11 cellular contexts compared by ENCODE assay signal in the genomic region with DNA sequence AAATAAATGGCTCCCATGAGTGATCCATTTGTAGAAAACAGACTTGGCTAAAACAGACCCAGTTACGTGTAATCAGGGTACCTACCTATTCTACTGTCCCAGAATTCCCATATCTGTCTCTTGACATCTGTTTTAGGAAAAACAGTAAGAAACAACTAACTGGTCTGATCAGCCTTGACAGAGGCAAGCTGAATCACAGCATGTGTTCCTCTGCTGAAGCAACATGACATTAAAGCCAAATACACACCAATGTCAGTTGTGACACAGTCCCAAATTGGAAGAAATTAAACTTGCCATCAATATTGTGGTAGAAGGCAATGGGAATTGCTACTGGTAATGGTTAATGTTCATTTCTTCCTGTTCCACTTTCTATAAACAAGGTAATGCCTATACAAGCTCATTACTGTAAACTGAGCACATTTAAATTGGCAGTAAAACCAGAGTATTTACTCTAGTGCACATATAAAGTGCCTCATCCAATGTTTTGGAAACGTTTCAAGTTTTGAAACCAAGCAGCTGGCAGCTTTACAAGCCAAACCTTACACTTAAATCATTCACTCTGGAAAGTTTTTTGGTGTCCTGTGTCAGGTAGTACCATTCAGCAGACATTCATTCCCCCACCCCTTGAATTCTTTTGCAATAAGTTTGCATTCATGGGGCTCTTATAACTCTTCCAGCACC. TPM values are rescaled to one million over a fixed set of nuclear protein-coding genes. Genes with fewer than 3 reads are reported as not detected.
DNase-seq lines count a peak whose midpoint lies in the region; ATAC-seq, FAIRE-seq and TF ChIP-seq lines count a peak whose summit lies in the region.
"Had no signal": no experiment of that assay in that cellular context is flagged by ENCODE, and none has a peak within 500 bp of the region (broad histone marks: within the 10 kb centered on the region; RNA-seq: fewer than 3 reads in every experiment).

No MANE protein-coding gene starts in this region.

- no peaks in the 10 kb centered on the region for H3K9me1 ChIP-seq in K562 (ENCODE audit: control insufficient read depth, insufficient read depth, low read length)

- peak; percentile 63 for DNase-seq in DMS153 (lab: John Stamatoyannopoulos, UW)
- peak; percentile 46 for DNase-seq in NCI-H2029 treated with DMSO at 0.1 percent for 48 hours (lab: John Stamatoyannopoulos, UW)
- no peak for DNase-seq in K562 (ENCODE audit: extremely low read depth in 1 of 4, low spot score in 3 of 4)
- DNase-seq in left colon = peak in 1 of 2 donors; percentile 20
- no peak for DNase-seq in activated CD4-positive, CD25-positive, alpha-beta regulatory T cell treated with anti-CD3 and anti-CD28 coated beads, Interleukin-2, amount 50 U/mL, for 72 hours

- H3K4me2 ChIP-seq in K562 (ENCODE audit: insufficient read depth, low read length) = peak overlapping the region; percentile 7; the same call in 1 of the 2 replicates

- no peaks in the 10 kb centered on the region for H3K27me3 ChIP-seq in K562 (ENCODE audit: control insufficient read depth in 2 of 2, insufficient read depth in 2 of 2, low read length in 2 of 2)
- H3K27me3 ChIP-seq: cardiac muscle cell had no signal

- CTCF ChIA-PET in K562 (lab: Yijun Ruan, JAX; ENCODE audit: low intra/inter-chr PET ratio) = no interaction called here

- in situ Hi-C loops in K562 (cut with MboI) = no loop called here

- 0% methylated on average over 2 of the region's 2 CpGs for WGBS in K562 (ENCODE audit: insufficient coverage, low coverage, missing lambda C conversion rate)

- TF ChIP-seq POLR2A in K562 (conservative IDR thresholded peaks at IDR 0.05) = no peak

- H3K27ac ChIP-seq in K562 (ENCODE audit: extremely low read depth, low read depth, low read length) = peak overlapping the region; percentile 41; the same call in 2 of the 3 replicates
- H3K27ac ChIP-seq: C4-2B, cardiac muscle cell had no signal

- intact Hi-C loops in K562 (cut with micrococcal nuclease) = no loop called here
- intact Hi-C loops in left colon (cut with DNase I, micrococcal nuclease) = no loop called here

- TF ChIP-seq CTCF in K562 (IDR thresholded peaks at IDR 0.05 in 2 of 3, conservative IDR thresholded peaks at IDR 0.05 in 1 of 3; ENCODE audit: insufficient read depth in 2 of 3, low read depth in 1 of 3, low read length in 3 of 3) = no peak

- H3K79me2 ChIP-seq in K562 (ENCODE audit: control insufficient read depth, insufficient read depth, low read length) = peaks cover 100% of the 10 kb centered on the region

- TF ChIP-seq EP300 in K562 (IDR thresholded peaks at IDR 0.05; ENCODE audit: low read length) = no peak

- H3K9ac ChIP-seq in K562 (ENCODE audit: insufficient read depth in 1 of 2, low read depth in 2 of 2, low read length in 2 of 2) = 0 out of 4 replicates have a peak overlapping the region, but pooled peaks of 1 of the 2 experiments have one; percentile 16

- H4K20me1 ChIP-seq in K562 (replicated peaks; ENCODE audit: control insufficient read depth, insufficient read depth, low read length) = 0 out of 2 replicates have a peak, but pooled peaks cover 4% of the 10 kb centered on the region

- POLR2A ChIA-PET in K562 (lab: Yijun Ruan, JAX) = interaction anchor here (0.6 to 2.0 kb wide), 3 partner anchors 17 to 32 kb away, joined by 3 to 6 read pairs (median 4); no protein-coding TSS in a partner anchor

- H2AFZ ChIP-seq in K562 (ENCODE audit: low read depth, low read length) = no peak overlapping the region

- no peak for FAIRE-seq in K562 (lab: Jason Lieb, UNC)
- FAIRE-seq: HTR-8/SVneo had no signal

- no peak overlapping the region for H3K4me3 ChIP-seq in K562
- H3K4me3 ChIP-seq: cardiac muscle cell had no signal

- no peak for TF ChIP-seq RAD21 in K562 (CRISPR knock-in tag; conservative IDR thresholded peaks at IDR 0.05 in 1 of 2, IDR thresholded peaks at IDR 0.05 in 1 of 2)

- peaks cover 0 to 50% of the 10 kb centered on the region in 2 experiments; a peak in 4 of 5 replicates for H3K4me1 ChIP-seq in K562 (replicated peaks in 1 of 2; ENCODE audit: control insufficient read depth in 2 of 2, insufficient read depth in 2 of 2, low read length in 2 of 2)

- ATAC-seq in K562 = peak; percentile 33
- peak; percentile 82 for ATAC-seq in left colon
- ATAC-seq in GM21360 (IDR thresholded peaks at IDR 0.05; ENCODE audit: unreplicated experiment) = no peak
- no peak for ATAC-seq in GM19351 (IDR thresholded peaks at IDR 0.05; ENCODE audit: unreplicated experiment)
- no peak for ATAC-seq in GM21515 (IDR thresholded peaks at IDR 0.05; ENCODE audit: unreplicated experiment)

- no peaks in the 10 kb centered on the region for H3K9me3 ChIP-seq in K562 (replicated peaks; ENCODE audit: control insufficient read depth, insufficient read depth, low read depth, low read length)

- no TSS peak for BruUV-seq in K562 (replicated peaks; lab: Mats Ljungman, UMichigan)

- peaks cover 28% of the 10 kb centered on the region; the same call in 2 of the 3 replicates for H3K36me3 ChIP-seq in K562 (ENCODE audit: control insufficient read depth, insufficient read depth, low read length)
- H3K36me3 ChIP-seq: cardiac muscle cell had no signal

TF ChIP-seq in K562, 482 proteins besides CTCF, POLR2A, EP300 and RAD21:
- TF ChIP-seq NBN (IDR thresholded peaks at IDR 0.05; ENCODE audit: low read depth) = no peak
- TF ChIP-seq, protein P1, sequence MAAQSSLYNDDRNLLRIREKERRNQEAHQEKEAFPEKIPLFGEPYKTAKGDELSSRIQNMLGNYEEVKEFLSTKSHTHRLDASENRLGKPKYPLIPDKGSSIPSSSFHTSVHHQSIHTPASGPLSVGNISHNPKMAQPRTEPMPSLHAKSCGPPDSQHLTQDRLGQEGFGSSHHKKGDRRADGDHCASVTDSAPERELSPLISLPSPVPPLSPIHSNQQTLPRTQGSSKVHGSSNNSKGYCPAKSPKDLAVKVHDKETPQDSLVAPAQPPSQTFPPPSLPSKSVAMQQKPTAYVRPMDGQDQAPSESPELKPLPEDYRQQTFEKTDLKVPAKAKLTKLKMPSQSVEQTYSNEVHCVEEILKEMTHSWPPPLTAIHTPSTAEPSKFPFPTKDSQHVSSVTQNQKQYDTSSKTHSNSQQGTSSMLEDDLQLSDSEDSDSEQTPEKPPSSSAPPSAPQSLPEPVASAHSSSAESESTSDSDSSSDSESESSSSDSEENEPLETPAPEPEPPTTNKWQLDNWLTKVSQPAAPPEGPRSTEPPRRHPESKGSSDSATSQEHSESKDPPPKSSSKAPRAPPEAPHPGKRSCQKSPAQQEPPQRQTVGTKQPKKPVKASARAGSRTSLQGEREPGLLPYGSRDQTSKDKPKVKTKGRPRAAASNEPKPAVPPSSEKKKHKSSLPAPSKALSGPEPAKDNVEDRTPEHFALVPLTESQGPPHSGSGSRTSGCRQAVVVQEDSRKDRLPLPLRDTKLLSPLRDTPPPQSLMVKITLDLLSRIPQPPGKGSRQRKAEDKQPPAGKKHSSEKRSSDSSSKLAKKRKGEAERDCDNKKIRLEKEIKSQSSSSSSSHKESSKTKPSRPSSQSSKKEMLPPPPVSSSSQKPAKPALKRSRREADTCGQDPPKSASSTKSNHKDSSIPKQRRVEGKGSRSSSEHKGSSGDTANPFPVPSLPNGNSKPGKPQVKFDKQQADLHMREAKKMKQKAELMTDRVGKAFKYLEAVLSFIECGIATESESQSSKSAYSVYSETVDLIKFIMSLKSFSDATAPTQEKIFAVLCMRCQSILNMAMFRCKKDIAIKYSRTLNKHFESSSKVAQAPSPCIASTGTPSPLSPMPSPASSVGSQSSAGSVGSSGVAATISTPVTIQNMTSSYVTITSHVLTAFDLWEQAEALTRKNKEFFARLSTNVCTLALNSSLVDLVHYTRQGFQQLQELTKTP (IDR thresholded peaks at IDR 0.05; ENCODE audit: low read depth in 1 of 2, partially characterized antibody in 2 of 2) = no peak
- no peak for TF ChIP-seq RFX1 (IDR thresholded peaks at IDR 0.05)
- TF ChIP-seq RBM15 (IDR thresholded peaks at IDR 0.05; ENCODE audit: insufficient read depth, low read length) = no peak
- TF ChIP-seq SIRT6 (IDR thresholded peaks at IDR 0.05; ENCODE audit: low read depth, low read length) = no peak
- TF ChIP-seq CHCHD3 (CRISPR knock-in tag; IDR thresholded peaks at IDR 0.05) = no peak
- no peak for TF ChIP-seq HMGN3 (IDR thresholded peaks at IDR 0.05; ENCODE audit: borderline replicate concordance, extremely low read depth, insufficient read length, low read depth, low read length)

RNA-seq across cellular contexts. Expression of gene ALDH1A2, which starts 26.9 kb away (rescaled TPM):
- total RNA-seq in K562 (2011; cell fraction: chromatin; rRNA removed; ENCODE audit: low replicate concordance) = 198 and 216 TPM in 2 replicates
- total RNA-seq in K562 (2011; cell fraction: nucleolus; rRNA removed) = 93.6 and 103 TPM in 2 replicates
- total RNA-seq in K562 (2011; cell fraction: nucleoplasm; rRNA removed) = 137 and 198 TPM in 2 replicates
- 231 and 291 TPM in 2 replicates for total RNA-seq in K562 (2014; rRNA removed)
- 333 and 354 TPM in 2 replicates for total RNA-seq in K562 (2014; rRNA removed; fragmentation: Illumina TruSeq; extraction: Trizol)
- 328 and 338 TPM in 2 replicates for total RNA-seq in K562 (2015; rRNA removed; fragmentation: Illumina TruSeq; extraction: Trizol)
- total RNA-seq in K562 (2021) = 393 and 398 TPM in 2 replicates
- 357 and 368 TPM in 2 replicates for polyA plus RNA-seq in K562 (2011; rRNA removed)
- 230 and 238 TPM in 2 replicates for polyA plus RNA-seq in K562 (2011; cell fraction: cytosol; rRNA removed)
- polyA plus RNA-seq in K562 (2011; cell fraction: nucleus; rRNA removed) = 194 and 196 TPM in 2 replicates
- polyA plus RNA-seq in K562 (2012) = 303 and 340 TPM in 2 replicates
- 310 and 328 TPM in 2 replicates for polyA plus RNA-seq in K562 (2014; fragmentation: Illumina TruSeq; extraction: Trizol)
- polyA plus RNA-seq in K562 (2014; fragmentation: Nextera tagmentation; extraction: Ambion mirVana) = 100 to 1,000 TPM; 115 to 185 TPM
- polyA plus RNA-seq in K562 (2014; rRNA removed) = 347 and 404 TPM in 2 replicates
- 402 and 407 TPM in 2 replicates for polyA minus RNA-seq in K562 (2011; rRNA and poly(A)+ RNA removed)
- 228 and 368 TPM in 2 replicates for polyA minus RNA-seq in K562 (2011; cell fraction: cytosol; rRNA and poly(A)+ RNA removed)
- polyA minus RNA-seq in K562 (2011; cell fraction: nucleus; rRNA and poly(A)+ RNA removed) = 133 and 189 TPM in 2 replicates
- total RNA-seq in left colon = 1 to 10 TPM; 5.4 to 5.6 TPM

Comparison
In these comparisons a context has a peak if more than half of its experiments do, and no peak if none do; other contexts are left out.
1. DNase-seq: peak in DMS153 (single experiment) and NCI-H2029 treated with DMSO at 0.1 percent for 48 hours (single experiment); none in K562 (0 of 4) and activated CD4-positive, CD25-positive, alpha-beta regulatory T cell treated with anti-CD3 and anti-CD28 coated beads, Interleukin-2, amount 50 U/mL, for 72 hours (single experiment).
2. ATAC-seq: peak in K562 (single experiment) and left colon (single experiment); none in GM21360 (single experiment), GM19351 (single experiment) and GM21515 (single experiment).
3. RNA of gene ALDH1A2, which starts 26.9 kb away (total RNA-seq): 93.6 to 398 TPM in K562; 5.4 to 5.6 TPM in left colon; every median in the first group is over 10 times any median in the second.